In the genomic region with DNA sequence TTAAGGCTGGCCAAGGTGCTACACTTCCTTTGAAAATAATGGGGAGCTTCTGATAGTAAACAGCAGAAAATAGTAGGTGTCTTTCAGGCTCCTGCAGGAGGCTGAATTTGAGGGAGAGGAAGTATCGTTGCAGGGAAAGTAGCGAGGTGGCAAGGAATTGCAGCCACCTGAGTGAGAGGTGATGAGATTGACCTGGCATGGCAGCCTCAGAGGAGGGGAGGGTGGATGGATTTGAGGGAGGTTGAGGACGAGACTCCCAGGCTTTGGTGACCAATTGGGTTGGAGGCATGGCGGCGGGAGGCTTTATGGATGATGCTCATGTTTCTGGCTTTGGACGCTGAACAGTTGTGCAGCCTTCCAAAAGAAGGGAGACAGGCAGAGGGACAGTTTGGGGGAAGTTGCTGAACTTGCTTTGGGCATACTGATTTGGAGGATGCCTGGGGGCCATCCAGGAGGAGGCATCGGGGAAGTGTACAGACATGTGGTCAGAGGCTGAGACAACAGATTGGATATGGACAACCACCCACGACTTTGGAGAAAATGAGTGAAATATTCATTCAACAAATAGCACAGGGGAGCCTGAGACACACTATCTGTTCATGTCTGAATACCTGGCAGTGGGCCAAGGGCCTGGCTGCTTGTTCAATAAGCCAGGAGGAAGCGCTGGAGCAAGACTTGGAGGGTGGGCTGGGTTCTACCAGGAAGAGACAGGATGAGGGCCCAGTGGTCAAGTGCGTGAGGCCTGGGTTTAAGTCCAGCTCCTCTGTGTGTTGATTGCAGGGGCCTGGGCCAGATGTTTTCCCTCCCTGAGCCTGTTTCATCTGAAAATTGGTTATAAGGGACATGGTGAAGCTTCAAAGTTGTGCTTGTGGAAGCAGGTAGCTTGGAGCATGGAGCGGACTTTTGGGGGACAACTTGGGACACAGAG, we compare ENCODE assay signal across 9 cellular contexts.
DNase-seq lines count a peak whose midpoint lies in the region; ATAC-seq and TF ChIP-seq lines count a peak whose summit lies in the region.
"Had no signal": no experiment of that assay in that cellular context is flagged by ENCODE, and none has a peak within 500 bp of the region (broad histone marks: within the 10 kb centered on the region; RNA-seq: fewer than 3 reads in every experiment).

No MANE protein-coding gene starts in this region.

- H3K4me3 ChIP-seq in coronary artery (no peak overlapping the region), mucosa of descending colon (no peak overlapping the region)

- ATAC-seq in mucosa of descending colon (peak; percentile 25), GM18861 (IDR thresholded peaks at IDR 0.05; ENCODE audit: unreplicated experiment) (no peak), GM18520 (IDR thresholded peaks at IDR 0.05; ENCODE audit: unreplicated experiment) (no peak)
- no peak for ATAC-seq in stimulated activated naive B cell treated with anti-CD40 and anti-IgM and Interleukin-4, amounts not matched to agents 10 μg/mL and 1 μg/mL and 100 μg/mL, for 72 hours (replicated peaks)

- TF ChIP-seq CTCF in coronary artery (IDR thresholded peaks at IDR 0.05) (no peak), mucosa of descending colon (IDR thresholded peaks at IDR 0.05) (no peak)

- peak; percentile 45 for DNase-seq in AG08395 (ENCODE audit: low spot score)
- DNase-seq in NCI-H2171 (lab: John Stamatoyannopoulos, UW), result peak; percentile 66
- peak; percentile 87 for DNase-seq in coronary artery (ENCODE audit: low spot score)
- peak; percentile 78 to 92 (median 86) for DNase-seq in mucosa of descending colon
- no peak for DNase-seq in NCI-H1048 (lab: John Stamatoyannopoulos, UW)
- DNase-seq in stimulated activated naive B cell treated with anti-CD40 and anti-IgM and Interleukin-4, amounts not matched to agents 10 μg/mL and 1 μg/mL and 100 μg/mL, for 72 hours, result no peak

- intact Hi-C loops in mucosa of descending colon (cut with DNase I, micrococcal nuclease), result no loop called here

- no peaks in the 10 kb centered on the region for H3K4me1 Mint-ChIP-seq in stimulated activated naive B cell treated with anti-CD40 and anti-IgM and Interleukin-4, amounts not matched to agents 10 μg/mL and 1 μg/mL and 100 μg/mL, for 72 hours

- no peaks in the 10 kb centered on the region for H3K36me3 ChIP-seq in mucosa of descending colon (ENCODE audit: low read depth)

- H3K27ac Mint-ChIP-seq in stimulated activated naive B cell treated with anti-CD40 and anti-IgM and Interleukin-4, amounts not matched to agents 10 μg/mL and 1 μg/mL and 100 μg/mL, for 72 hours, result no peak overlapping the region

- H3K9me3 Mint-ChIP-seq in stimulated activated naive B cell treated with anti-CD40 and anti-IgM and Interleukin-4, amounts not matched to agents 10 μg/mL and 1 μg/mL and 100 μg/mL, for 72 hours, result no peaks in the 10 kb centered on the region

- H3K9me3 ChIP-seq in mucosa of descending colon, result no peaks in the 10 kb centered on the region

- H3K27ac ChIP-seq in coronary artery, result peak overlapping the region; percentile 85 to 86

- no peak overlapping the region for H3K4me3 Mint-ChIP-seq in stimulated activated naive B cell treated with anti-CD40 and anti-IgM and Interleukin-4, amounts not matched to agents 10 μg/mL and 1 μg/mL and 100 μg/mL, for 72 hours
- H3K4me3 Mint-ChIP-seq: neural crest cell had no signal

- H3K4me1 ChIP-seq in mucosa of descending colon (ENCODE audit: low read depth), result peaks cover 26% of the 10 kb centered on the region

- H3K36me3 Mint-ChIP-seq in stimulated activated naive B cell treated with anti-CD40 and anti-IgM and Interleukin-4, amounts not matched to agents 10 μg/mL and 1 μg/mL and 100 μg/mL, for 72 hours, result no peaks in the 10 kb centered on the region

- H3K27me3 Mint-ChIP-seq in stimulated activated naive B cell treated with anti-CD40 and anti-IgM and Interleukin-4, amounts not matched to agents 10 μg/mL and 1 μg/mL and 100 μg/mL, for 72 hours, result peaks cover 17 to 45% of the 10 kb centered on the region in 2 donors

Comparison
In these comparisons a context has a peak if more than half of its experiments do, and no peak if none do; other contexts are left out.
1. DNase-seq: peak in AG08395 (single experiment), NCI-H2171 (single experiment), coronary artery (single experiment) and mucosa of descending colon (3 of 3); none in NCI-H1048 (single experiment) and stimulated activated naive B cell treated with anti-CD40 and anti-IgM and Interleukin-4, amounts not matched to agents 10 μg/mL and 1 μg/mL and 100 μg/mL, for 72 hours (single experiment).